Comparison of ENCODE assay signal across 5 cellular contexts in the genomic region with DNA sequence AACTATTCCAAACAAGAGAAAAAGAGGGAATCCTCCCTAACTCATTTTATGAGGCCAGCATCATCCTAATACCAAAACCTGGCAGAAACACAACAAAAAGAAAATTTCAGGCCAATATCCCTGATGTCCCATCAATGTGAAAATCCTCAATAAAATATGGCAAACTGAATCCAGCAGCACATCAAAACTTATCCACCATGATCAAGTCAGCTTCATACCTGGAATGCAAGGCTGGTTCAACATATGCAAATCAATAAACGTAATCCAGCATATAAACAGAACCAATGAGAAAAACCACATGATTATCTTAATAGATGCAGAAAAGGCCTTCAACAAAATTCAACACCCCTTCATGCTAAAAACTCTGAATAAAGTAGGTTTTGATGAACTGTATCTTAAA. TPM values are rescaled to one million over a fixed set of nuclear protein-coding genes. Genes with fewer than 3 reads are reported as not detected.
"Had no signal": no experiment of that assay in that cellular context is flagged by ENCODE, and none has a peak within 500 bp of the region (broad histone marks: within the 10 kb centered on the region; RNA-seq: fewer than 3 reads in every experiment).

No MANE protein-coding gene starts in this region.

RNA-seq across cellular contexts. Expression of gene CST7, which starts 2.7 kb away (rescaled TPM):
- total RNA-seq: GM23338, H1, H9, HT-29, IMR-90 had no signal
